Comparison of ENCODE assay signal across 1 cellular context in the genomic region with DNA sequence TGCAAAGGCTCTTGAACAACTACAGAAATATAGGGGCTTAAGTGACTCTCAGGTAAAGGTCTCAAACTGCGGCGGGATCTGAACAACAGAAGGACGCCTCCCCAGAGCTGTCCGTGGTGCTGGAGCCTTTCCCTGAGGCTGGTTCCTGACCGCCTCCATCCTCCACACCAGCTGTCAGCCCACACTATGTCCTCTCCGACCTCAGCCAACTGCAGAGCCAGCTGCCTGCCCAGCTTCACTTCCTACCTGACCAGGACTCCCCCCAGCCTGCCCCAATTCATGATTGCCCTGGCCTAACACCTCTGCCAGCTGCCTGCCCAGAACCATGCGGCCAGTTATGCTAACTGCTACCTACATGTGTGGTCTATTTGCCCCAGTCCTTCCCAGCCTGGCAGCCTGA.
A peak's percentile ranks its signal among the peaks of the same experiment; 100 is the strongest.
TF ChIP-seq lines count a peak whose summit lies in the region.

No MANE protein-coding gene starts in this region.

TF ChIP-seq in K562, 482 proteins besides CTCF, POLR2A, EP300 and RAD21 (continued from another document):
- TF ChIP-seq, protein P1, sequence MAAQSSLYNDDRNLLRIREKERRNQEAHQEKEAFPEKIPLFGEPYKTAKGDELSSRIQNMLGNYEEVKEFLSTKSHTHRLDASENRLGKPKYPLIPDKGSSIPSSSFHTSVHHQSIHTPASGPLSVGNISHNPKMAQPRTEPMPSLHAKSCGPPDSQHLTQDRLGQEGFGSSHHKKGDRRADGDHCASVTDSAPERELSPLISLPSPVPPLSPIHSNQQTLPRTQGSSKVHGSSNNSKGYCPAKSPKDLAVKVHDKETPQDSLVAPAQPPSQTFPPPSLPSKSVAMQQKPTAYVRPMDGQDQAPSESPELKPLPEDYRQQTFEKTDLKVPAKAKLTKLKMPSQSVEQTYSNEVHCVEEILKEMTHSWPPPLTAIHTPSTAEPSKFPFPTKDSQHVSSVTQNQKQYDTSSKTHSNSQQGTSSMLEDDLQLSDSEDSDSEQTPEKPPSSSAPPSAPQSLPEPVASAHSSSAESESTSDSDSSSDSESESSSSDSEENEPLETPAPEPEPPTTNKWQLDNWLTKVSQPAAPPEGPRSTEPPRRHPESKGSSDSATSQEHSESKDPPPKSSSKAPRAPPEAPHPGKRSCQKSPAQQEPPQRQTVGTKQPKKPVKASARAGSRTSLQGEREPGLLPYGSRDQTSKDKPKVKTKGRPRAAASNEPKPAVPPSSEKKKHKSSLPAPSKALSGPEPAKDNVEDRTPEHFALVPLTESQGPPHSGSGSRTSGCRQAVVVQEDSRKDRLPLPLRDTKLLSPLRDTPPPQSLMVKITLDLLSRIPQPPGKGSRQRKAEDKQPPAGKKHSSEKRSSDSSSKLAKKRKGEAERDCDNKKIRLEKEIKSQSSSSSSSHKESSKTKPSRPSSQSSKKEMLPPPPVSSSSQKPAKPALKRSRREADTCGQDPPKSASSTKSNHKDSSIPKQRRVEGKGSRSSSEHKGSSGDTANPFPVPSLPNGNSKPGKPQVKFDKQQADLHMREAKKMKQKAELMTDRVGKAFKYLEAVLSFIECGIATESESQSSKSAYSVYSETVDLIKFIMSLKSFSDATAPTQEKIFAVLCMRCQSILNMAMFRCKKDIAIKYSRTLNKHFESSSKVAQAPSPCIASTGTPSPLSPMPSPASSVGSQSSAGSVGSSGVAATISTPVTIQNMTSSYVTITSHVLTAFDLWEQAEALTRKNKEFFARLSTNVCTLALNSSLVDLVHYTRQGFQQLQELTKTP (IDR thresholded peaks at IDR 0.05; ENCODE audit: low read depth in 1 of 2, partially characterized antibody in 2 of 2), result peak in 1 of 2 experiments; percentile 88
- 0 out of 2 replicates have a peak, but pooled peaks have one; percentile 48 for TF ChIP-seq ZBTB1 (CRISPR knock-in tag; IDR thresholded peaks at IDR 0.05; ENCODE audit: borderline replicate concordance, low read depth)
- TF ChIP-seq BHLHE40 (IDR thresholded peaks at IDR 0.05; ENCODE audit: low read length), result no peak
- TF ChIP-seq MAZ (CRISPR knock-in tag; conservative IDR thresholded peaks at IDR 0.05 in 1 of 2, IDR thresholded peaks at IDR 0.05 in 1 of 2), result peak in 1 of 2 experiments; percentile 47; a peak in 1 of 4 replicates
- TF ChIP-seq CXXC5 (CRISPR knock-in tag; IDR thresholded peaks at IDR 0.05), result peak; percentile 48
- no peak for TF ChIP-seq SMARCC2 (IDR thresholded peaks at IDR 0.05; ENCODE audit: low read depth)
- TF ChIP-seq ZNF644 (tag; IDR thresholded peaks at IDR 0.05; ENCODE audit: low read depth), result peak; percentile 53; the same call in 1 of the 2 replicates
- peak; percentile 98 for TF ChIP-seq EHMT2 (IDR thresholded peaks at IDR 0.05)
- TF ChIP-seq ZNF766 (CRISPR knock-in tag; conservative IDR thresholded peaks at IDR 0.05), result peak; percentile 70
- 0 out of 2 replicates have a peak, but pooled peaks have one; percentile 26 for TF ChIP-seq SMAD4 (CRISPR knock-in tag; conservative IDR thresholded peaks at IDR 0.05)
- peak; percentile 71; the same call in 1 of the 2 replicates for TF ChIP-seq PRMT5 (CRISPR knock-in tag; IDR thresholded peaks at IDR 0.05)
- peak in 1 of 2 experiments; percentile 86; a peak in 2 of 4 replicates for TF ChIP-seq RCOR1 (IDR thresholded peaks at IDR 0.05; ENCODE audit: borderline replicate concordance in 1 of 2, low read depth in 2 of 2, low read length in 2 of 2)
- TF ChIP-seq, protein P2, sequence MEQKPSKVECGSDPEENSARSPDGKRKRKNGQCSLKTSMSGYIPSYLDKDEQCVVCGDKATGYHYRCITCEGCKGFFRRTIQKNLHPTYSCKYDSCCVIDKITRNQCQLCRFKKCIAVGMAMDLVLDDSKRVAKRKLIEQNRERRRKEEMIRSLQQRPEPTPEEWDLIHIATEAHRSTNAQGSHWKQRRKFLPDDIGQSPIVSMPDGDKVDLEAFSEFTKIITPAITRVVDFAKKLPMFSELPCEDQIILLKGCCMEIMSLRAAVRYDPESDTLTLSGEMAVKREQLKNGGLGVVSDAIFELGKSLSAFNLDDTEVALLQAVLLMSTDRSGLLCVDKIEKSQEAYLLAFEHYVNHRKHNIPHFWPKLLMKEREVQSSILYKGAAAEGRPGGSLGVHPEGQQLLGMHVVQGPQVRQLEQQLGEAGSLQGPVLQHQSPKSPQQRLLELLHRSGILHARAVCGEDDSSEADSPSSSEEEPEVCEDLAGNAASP (IDR thresholded peaks at IDR 0.05), result no peak
- peak in 1 of 2 experiments; percentile 84; a peak in 1 of 4 replicates for TF ChIP-seq SIN3A (IDR thresholded peaks at IDR 0.05; ENCODE audit: borderline replicate concordance in 2 of 2, control insufficient read depth in 1 of 2, low read depth in 2 of 2, low read length in 2 of 2)
- 0 out of 2 replicates have a peak, but pooled peaks have one; percentile 41 for TF ChIP-seq TGIF2 (CRISPR knock-in tag; IDR thresholded peaks at IDR 0.05)
- TF ChIP-seq, protein P3, sequence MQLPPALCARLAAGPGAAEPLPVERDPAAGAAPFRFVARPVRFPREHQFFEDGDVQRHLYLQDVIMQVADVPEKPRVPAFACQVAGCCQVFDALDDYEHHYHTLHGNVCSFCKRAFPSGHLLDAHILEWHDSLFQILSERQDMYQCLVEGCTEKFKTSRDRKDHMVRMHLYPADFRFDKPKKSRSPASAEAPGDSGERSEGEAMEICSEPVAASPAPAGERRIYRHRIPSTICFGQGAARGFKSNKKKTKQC (CRISPR knock-in tag; IDR thresholded peaks at IDR 0.05), result peak; percentile 64; the same call in 1 of the 2 replicates
- TF ChIP-seq, protein P4, sequence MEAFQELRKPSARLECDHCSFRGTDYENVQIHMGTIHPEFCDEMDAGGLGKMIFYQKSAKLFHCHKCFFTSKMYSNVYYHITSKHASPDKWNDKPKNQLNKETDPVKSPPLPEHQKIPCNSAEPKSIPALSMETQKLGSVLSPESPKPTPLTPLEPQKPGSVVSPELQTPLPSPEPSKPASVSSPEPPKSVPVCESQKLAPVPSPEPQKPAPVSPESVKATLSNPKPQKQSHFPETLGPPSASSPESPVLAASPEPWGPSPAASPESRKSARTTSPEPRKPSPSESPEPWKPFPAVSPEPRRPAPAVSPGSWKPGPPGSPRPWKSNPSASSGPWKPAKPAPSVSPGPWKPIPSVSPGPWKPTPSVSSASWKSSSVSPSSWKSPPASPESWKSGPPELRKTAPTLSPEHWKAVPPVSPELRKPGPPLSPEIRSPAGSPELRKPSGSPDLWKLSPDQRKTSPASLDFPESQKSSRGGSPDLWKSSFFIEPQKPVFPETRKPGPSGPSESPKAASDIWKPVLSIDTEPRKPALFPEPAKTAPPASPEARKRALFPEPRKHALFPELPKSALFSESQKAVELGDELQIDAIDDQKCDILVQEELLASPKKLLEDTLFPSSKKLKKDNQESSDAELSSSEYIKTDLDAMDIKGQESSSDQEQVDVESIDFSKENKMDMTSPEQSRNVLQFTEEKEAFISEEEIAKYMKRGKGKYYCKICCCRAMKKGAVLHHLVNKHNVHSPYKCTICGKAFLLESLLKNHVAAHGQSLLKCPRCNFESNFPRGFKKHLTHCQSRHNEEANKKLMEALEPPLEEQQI (IDR thresholded peaks at IDR 0.05), result peak; percentile 44; the same call in 1 of the 2 replicates
- TF ChIP-seq GABPB1 (CRISPR knock-in tag; IDR thresholded peaks at IDR 0.05), result peak; percentile 34; the same call in 1 of the 2 replicates
- TF ChIP-seq CREM (IDR thresholded peaks at IDR 0.05; ENCODE audit: low read depth), result peak; percentile 20; the same call in 1 of the 2 replicates
- TF ChIP-seq ZBED1 (IDR thresholded peaks at IDR 0.05), result no peak
- TF ChIP-seq, protein P5, sequence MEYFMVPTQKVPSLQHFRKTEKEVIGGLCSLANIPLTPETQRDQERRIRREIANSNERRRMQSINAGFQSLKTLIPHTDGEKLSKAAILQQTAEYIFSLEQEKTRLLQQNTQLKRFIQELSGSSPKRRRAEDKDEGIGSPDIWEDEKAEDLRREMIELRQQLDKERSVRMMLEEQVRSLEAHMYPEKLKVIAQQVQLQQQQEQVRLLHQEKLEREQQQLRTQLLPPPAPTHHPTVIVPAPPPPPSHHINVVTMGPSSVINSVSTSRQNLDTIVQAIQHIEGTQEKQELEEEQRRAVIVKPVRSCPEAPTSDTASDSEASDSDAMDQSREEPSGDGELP (CRISPR knock-in tag; IDR thresholded peaks at IDR 0.05; ENCODE audit: borderline replicate concordance), result peak; percentile 64; the same call in 1 of the 2 replicates
- TF ChIP-seq, protein P6, sequence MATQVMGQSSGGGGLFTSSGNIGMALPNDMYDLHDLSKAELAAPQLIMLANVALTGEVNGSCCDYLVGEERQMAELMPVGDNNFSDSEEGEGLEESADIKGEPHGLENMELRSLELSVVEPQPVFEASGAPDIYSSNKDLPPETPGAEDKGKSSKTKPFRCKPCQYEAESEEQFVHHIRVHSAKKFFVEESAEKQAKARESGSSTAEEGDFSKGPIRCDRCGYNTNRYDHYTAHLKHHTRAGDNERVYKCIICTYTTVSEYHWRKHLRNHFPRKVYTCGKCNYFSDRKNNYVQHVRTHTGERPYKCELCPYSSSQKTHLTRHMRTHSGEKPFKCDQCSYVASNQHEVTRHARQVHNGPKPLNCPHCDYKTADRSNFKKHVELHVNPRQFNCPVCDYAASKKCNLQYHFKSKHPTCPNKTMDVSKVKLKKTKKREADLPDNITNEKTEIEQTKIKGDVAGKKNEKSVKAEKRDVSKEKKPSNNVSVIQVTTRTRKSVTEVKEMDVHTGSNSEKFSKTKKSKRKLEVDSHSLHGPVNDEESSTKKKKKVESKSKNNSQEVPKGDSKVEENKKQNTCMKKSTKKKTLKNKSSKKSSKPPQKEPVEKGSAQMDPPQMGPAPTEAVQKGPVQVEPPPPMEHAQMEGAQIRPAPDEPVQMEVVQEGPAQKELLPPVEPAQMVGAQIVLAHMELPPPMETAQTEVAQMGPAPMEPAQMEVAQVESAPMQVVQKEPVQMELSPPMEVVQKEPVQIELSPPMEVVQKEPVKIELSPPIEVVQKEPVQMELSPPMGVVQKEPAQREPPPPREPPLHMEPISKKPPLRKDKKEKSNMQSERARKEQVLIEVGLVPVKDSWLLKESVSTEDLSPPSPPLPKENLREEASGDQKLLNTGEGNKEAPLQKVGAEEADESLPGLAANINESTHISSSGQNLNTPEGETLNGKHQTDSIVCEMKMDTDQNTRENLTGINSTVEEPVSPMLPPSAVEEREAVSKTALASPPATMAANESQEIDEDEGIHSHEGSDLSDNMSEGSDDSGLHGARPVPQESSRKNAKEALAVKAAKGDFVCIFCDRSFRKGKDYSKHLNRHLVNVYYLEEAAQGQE (CRISPR knock-in tag; IDR thresholded peaks at IDR 0.05; ENCODE audit: low read depth), result peak; percentile 98
- no peak for TF ChIP-seq NFXL1 (CRISPR knock-in tag; IDR thresholded peaks at IDR 0.05)
- TF ChIP-seq HDAC2 (IDR thresholded peaks at IDR 0.05), result peak; percentile 47; the same call in 1 of the 2 replicates
- TF ChIP-seq SRF (CRISPR knock-in tag; IDR thresholded peaks at IDR 0.05), result 0 out of 4 replicates have a peak, but pooled peaks of 1 of the 2 experiments have one; percentile 35
- 0 out of 2 replicates have a peak, but pooled peaks have one; percentile 54 for TF ChIP-seq ZNF263 (CRISPR knock-in tag; IDR thresholded peaks at IDR 0.05; ENCODE audit: borderline replicate concordance)
- TF ChIP-seq MIER1 (IDR thresholded peaks at IDR 0.05; ENCODE audit: low read depth), result peak; percentile 97
- peak; percentile 29 for TF ChIP-seq SAP30 (IDR thresholded peaks at IDR 0.05; ENCODE audit: borderline replicate concordance, insufficient read depth, low read depth, low read length, poor library complexity, severe bottlenecking)
